Comparison of ENCODE assay signal across 12 cellular contexts in genomic region chr17:68349157-68349556, GRCh38.
DNase-seq lines count a peak whose midpoint lies in the region; ATAC-seq lines count a peak whose summit lies in the region.
"Had no signal": no experiment of that assay in that cellular context is flagged by ENCODE, and none has a peak within 500 bp of the region (broad histone marks: within the 10 kb centered on the region; RNA-seq: fewer than 3 reads in every experiment).

No MANE protein-coding gene starts in this region.

- peak overlapping the region; percentile 68 for H3K27ac Mint-ChIP-seq in activated naive CD4-positive, alpha-beta T cell treated with anti-CD3 and anti-CD28 coated beads, Interleukin-2, amount 50 U/mL, for 24 hours

- DNase-seq in DMS53 (lab: John Stamatoyannopoulos, UW) (peak; percentile 41), DMS53 treated with DMSO at 0.1 percent for 48 hours (lab: John Stamatoyannopoulos, UW; ENCODE audit: unreplicated experiment) (no peak), NCI-H1417 (lab: John Stamatoyannopoulos, UW) (no peak), hepatic stellate cell (ENCODE audit: low spot score) (no peak), GM19238 (ENCODE audit: insufficient read length, low spot score) (no peak)
- DNase-seq: effector CD8-positive, alpha-beta T cell; mucosa of descending colon; NCI-H2029; Peyer's patch had no signal

- peaks cover 90% of the 10 kb centered on the region for H3K4me1 Mint-ChIP-seq in activated naive CD4-positive, alpha-beta T cell treated with anti-CD3 and anti-CD28 coated beads, Interleukin-2, amount 50 U/mL, for 24 hours

- peaks cover 1% of the 10 kb centered on the region for H3K36me3 Mint-ChIP-seq in activated naive CD4-positive, alpha-beta T cell treated with anti-CD3 and anti-CD28 coated beads, Interleukin-2, amount 50 U/mL, for 24 hours

- peak overlapping the region; percentile 11 for H3K4me3 Mint-ChIP-seq in activated naive CD4-positive, alpha-beta T cell treated with anti-CD3 and anti-CD28 coated beads, Interleukin-2, amount 50 U/mL, for 24 hours

- H3K9me3 Mint-ChIP-seq in activated naive CD4-positive, alpha-beta T cell treated with anti-CD3 and anti-CD28 coated beads, Interleukin-2, amount 50 U/mL, for 24 hours: no peaks in the 10 kb centered on the region

- ATAC-seq in GM18873 (IDR thresholded peaks at IDR 0.05; ENCODE audit: low FRiP score, unreplicated experiment) (peak; percentile 73), HG03039 (IDR thresholded peaks at IDR 0.05; ENCODE audit: unreplicated experiment) (peak; percentile 62)
- ATAC-seq: mucosa of descending colon had no signal

- no peaks in the 10 kb centered on the region for H3K27me3 Mint-ChIP-seq in activated naive CD4-positive, alpha-beta T cell treated with anti-CD3 and anti-CD28 coated beads, Interleukin-2, amount 50 U/mL, for 24 hours
